10 cellular contexts compared by ENCODE assay signal in the genomic region with DNA sequence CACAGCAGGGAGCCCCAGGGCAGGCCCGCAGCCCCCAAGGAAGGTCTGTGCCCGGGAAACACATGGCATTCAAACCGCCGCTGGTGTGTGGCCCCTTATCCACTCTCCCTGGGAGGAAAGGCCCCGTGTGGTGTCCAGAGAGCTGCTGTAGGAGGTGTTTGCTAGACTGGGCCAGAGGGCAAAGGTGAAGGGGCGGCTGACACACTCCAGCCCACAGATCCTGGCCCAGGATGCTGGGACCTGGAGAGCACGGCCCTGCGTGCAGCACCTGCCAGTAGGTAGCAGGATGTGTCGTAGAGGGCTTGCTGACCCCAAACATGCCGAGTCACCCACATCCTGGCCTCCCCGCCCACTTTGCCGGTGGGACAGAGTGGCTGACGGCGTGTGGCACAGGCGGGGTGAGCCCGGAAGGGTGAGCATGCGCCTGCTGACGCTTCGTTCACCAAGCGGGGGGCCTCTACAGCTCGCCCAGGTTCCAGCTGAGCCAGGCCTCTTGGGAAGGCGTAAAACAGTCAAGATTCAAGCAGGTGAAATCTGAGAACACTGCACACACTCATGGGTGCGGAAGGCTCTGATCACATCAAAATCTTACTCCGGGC. TPM values are rescaled to one million over a fixed set of nuclear protein-coding genes. Genes with fewer than 3 reads are reported as not detected.
A peak's percentile ranks its signal among the peaks of the same experiment; 100 is the strongest.
DNase-seq lines count a peak whose midpoint lies in the region; ATAC-seq and TF ChIP-seq lines count a peak whose summit lies in the region.
"Had no signal": no experiment of that assay in that cellular context is flagged by ENCODE, and none has a peak within 500 bp of the region (broad histone marks: within the 10 kb centered on the region; RNA-seq: fewer than 3 reads in every experiment).

No MANE protein-coding gene starts in this region.

- no peak overlapping the region for H3K4me3 ChIP-seq in ACC112 (ENCODE audit: low read depth, low read length)
- no peak overlapping the region for H3K4me3 ChIP-seq in parathyroid adenoma (ENCODE audit: low read depth, low read length)

- ATAC-seq in GM19467 (IDR thresholded peaks at IDR 0.05; ENCODE audit: unreplicated experiment): no peak
- ATAC-seq in activated T-cell treated with anti-CD3 and anti-CD28 coated beads, Interleukin-2, amount 50 U/mL, for 4 hours: no peak
- no peak for ATAC-seq in GM18867 (IDR thresholded peaks at IDR 0.05; ENCODE audit: unreplicated experiment)
- ATAC-seq in GM21360 (IDR thresholded peaks at IDR 0.05; ENCODE audit: unreplicated experiment): no peak

- peaks cover 7% of the 10 kb centered on the region for H3K27me3 Mint-ChIP-seq in glutamatergic neuron (ENCODE audit: unreplicated experiment)
- H3K27me3 Mint-ChIP-seq in activated T-cell treated with anti-CD3 and anti-CD28 coated beads, Interleukin-2, amount 50 U/mL, for 4 hours (ENCODE audit: low read depth): no peaks in the 10 kb centered on the region

- no peak for TF ChIP-seq CTCF in glutamatergic neuron (IDR thresholded peaks at IDR 0.05; ENCODE audit: partially characterized antibody, unreplicated experiment)
- TF ChIP-seq CTCF in parathyroid adenoma (IDR thresholded peaks at IDR 0.05): no peak

- H3K27me3 ChIP-seq in ACC112 (ENCODE audit: insufficient read depth, low read length) (no peaks in the 10 kb centered on the region), parathyroid adenoma (ENCODE audit: control insufficient read depth, insufficient read depth, low read length) (no peaks in the 10 kb centered on the region)

- H3K36me3 ChIP-seq in ACC112 (ENCODE audit: insufficient read depth, low read length) (no peaks in the 10 kb centered on the region), parathyroid adenoma (ENCODE audit: control insufficient read depth, insufficient read depth, low read length) (no peaks in the 10 kb centered on the region)

- H3K4me3 Mint-ChIP-seq in glutamatergic neuron (ENCODE audit: unreplicated experiment): no peak overlapping the region
- H3K4me3 Mint-ChIP-seq in activated T-cell treated with anti-CD3 and anti-CD28 coated beads, Interleukin-2, amount 50 U/mL, for 4 hours: no peak overlapping the region

- H3K4me2 ChIP-seq in parathyroid adenoma (ENCODE audit: low read length): no peak overlapping the region

- peaks cover 55% of the 10 kb centered on the region for H3K4me1 Mint-ChIP-seq in glutamatergic neuron (ENCODE audit: low read depth, unreplicated experiment)
- peaks cover 2% of the 10 kb centered on the region for H3K4me1 Mint-ChIP-seq in activated T-cell treated with anti-CD3 and anti-CD28 coated beads, Interleukin-2, amount 50 U/mL, for 4 hours (ENCODE audit: low read depth)

- peaks cover 6% of the 10 kb centered on the region for H3K9me3 Mint-ChIP-seq in glutamatergic neuron (ENCODE audit: unreplicated experiment)
- no peaks in the 10 kb centered on the region for H3K9me3 Mint-ChIP-seq in activated T-cell treated with anti-CD3 and anti-CD28 coated beads, Interleukin-2, amount 50 U/mL, for 4 hours

- no peak overlapping the region for H3K9ac ChIP-seq in parathyroid adenoma

- no peak overlapping the region for H2AFZ ChIP-seq in ACC112 (ENCODE audit: low read length, unreplicated experiment)
- H2AFZ ChIP-seq in parathyroid adenoma: peak overlapping the region; percentile 22

- H3K9me3 ChIP-seq in parathyroid adenoma (ENCODE audit: control insufficient read depth, low read length): no peaks in the 10 kb centered on the region

- H3K36me3 Mint-ChIP-seq in glutamatergic neuron (ENCODE audit: unreplicated experiment): no peaks in the 10 kb centered on the region
- peaks cover 2% of the 10 kb centered on the region for H3K36me3 Mint-ChIP-seq in activated T-cell treated with anti-CD3 and anti-CD28 coated beads, Interleukin-2, amount 50 U/mL, for 4 hours (ENCODE audit: insufficient read depth)

- DNase-seq in NOMO-1 treated with DMSO at 0.1 percent for 48 hours (lab: John Stamatoyannopoulos, UW; ENCODE audit: unreplicated experiment) (peak; percentile 43), glutamatergic neuron (peak; percentile 15)
- no peak for DNase-seq in activated T-cell treated with anti-CD3 and anti-CD28 coated beads, Interleukin-2, amount 50 U/mL, for 4 hours
- DNase-seq: activated CD8-positive, alpha-beta memory T cell treated with anti-CD3 and anti-CD28 coated beads, Interleukin-2, amount 50 U/mL, for 4 hours; NCI-H1694 treated with DMSO at 0.1 percent for 48 hours had no signal

- H3K27ac ChIP-seq in ACC112 (ENCODE audit: low read depth, low read length) (peak overlapping the region; percentile 45), parathyroid adenoma (peak overlapping the region; percentile 11)

- H3K27ac Mint-ChIP-seq in glutamatergic neuron (ENCODE audit: unreplicated experiment): no peak overlapping the region

- H3K4me1 ChIP-seq in ACC112 (ENCODE audit: control insufficient read depth, insufficient read depth, low read length, unreplicated experiment): peaks cover 37% of the 10 kb centered on the region
- H3K4me1 ChIP-seq in parathyroid adenoma: peaks cover 3% of the 10 kb centered on the region

- H3K79me2 ChIP-seq in ACC112 (ENCODE audit: control insufficient read depth, insufficient read depth, low read length, unreplicated experiment): peaks cover 52% of the 10 kb centered on the region
- peaks cover 2% of the 10 kb centered on the region for H3K79me2 ChIP-seq in parathyroid adenoma

RNA-seq across cellular contexts. Expression of a gene that starts 11.0 kb away (rescaled TPM):
- total RNA-seq in glutamatergic neuron (ENCODE audit: unreplicated experiment): 115 TPM
- total RNA-seq in activated T-cell treated with anti-CD3 and anti-CD28 coated beads, Interleukin-2, amount 50 U/mL, for 4 hours: 1 to 10 TPM; 2.7 to 5.0 (median 4.0) TPM

Comparison
In these comparisons a context has a peak if more than half of its experiments do, and no peak if none do; other contexts are left out.
1. RNA of a gene that starts 11.0 kb away (total RNA-seq): 115 TPM in glutamatergic neuron (single experiment); 2.7 to 5.0 TPM in activated T-cell treated with anti-CD3 and anti-CD28 coated beads, Interleukin-2, amount 50 U/mL, for 4 hours; every median in the first group is over 10 times any median in the second.